In genomic region chr6:90469906-90470305, GRCh38 we compare ENCODE assay signal across 23 cellular contexts.
DNase-seq lines count a peak whose midpoint lies in the region; ATAC-seq, FAIRE-seq and TF ChIP-seq lines count a peak whose summit lies in the region.
"Had no signal": no experiment of that assay in that cellular context is flagged by ENCODE, and none has a peak within 500 bp of the region (broad histone marks: within the 10 kb centered on the region; RNA-seq: fewer than 3 reads in every experiment).

No MANE protein-coding gene starts in this region.

- no peak for TF ChIP-seq CTCF in DND-41 (IDR thresholded peaks at IDR 0.05; ENCODE audit: borderline replicate concordance, extremely low read depth, low read length, poor library complexity, severe bottlenecking)
- TF ChIP-seq CTCF in H1 (IDR thresholded peaks at IDR 0.05; ENCODE audit: control extremely low read depth in 1 of 3, insufficient read depth in 1 of 3, low read depth in 1 of 3, low read length in 3 of 3) = no peak

- intact Hi-C loops in sciatic nerve (cut with DNase I) = no loop called here

- H2AFZ ChIP-seq in DND-41 (ENCODE audit: low read depth, low read length) (no peak overlapping the region), H1 (ENCODE audit: low read length) (no peak overlapping the region)

- H2AK5ac ChIP-seq in H1 (ENCODE audit: low read depth, low read length) = no peak overlapping the region

- no peak overlapping the region for H3K4me3 ChIP-seq in DND-41 (ENCODE audit: low read depth in 1 of 2, low read length in 2 of 2)
- H3K4me3 ChIP-seq in H1 (ENCODE audit: extremely low read depth in 1 of 4, insufficient read depth in 2 of 4, low read depth in 3 of 4, low read length in 4 of 4) = no peak overlapping the region

- H4K8ac ChIP-seq in H1 (ENCODE audit: extremely low read depth, insufficient read depth, low read length) = no peak overlapping the region

- no peak overlapping the region for H2BK15ac ChIP-seq in H1 (ENCODE audit: low read length)

- H3K27ac ChIP-seq in DND-41 (ENCODE audit: low read length) (peak overlapping the region; percentile 88; the same call in 1 of the 2 replicates), KOPT-K1 (ENCODE audit: low read depth, low read length, poor library complexity, severe bottlenecking) (peak overlapping the region; percentile 85), H1 (ENCODE audit: low read depth, low read length) (no peak overlapping the region)
- H3K27ac ChIP-seq: HL-60 had no signal

- no peak for FAIRE-seq in H1 (lab: Jason Lieb, UNC)
- FAIRE-seq: D721Med had no signal

- no peak overlapping the region for H3K18ac ChIP-seq in H1 (ENCODE audit: extremely low read depth, low read length)

- POLR2A ChIA-PET in H1 (lab: Charles Lee; ENCODE audit: partially characterized antibody) = no interaction called here

- ATAC-seq in DND-41 (ENCODE audit: insufficient read depth, low read depth) (no peak), sciatic nerve (peak; percentile 79), GM18861 (IDR thresholded peaks at IDR 0.05; ENCODE audit: unreplicated experiment) (no peak)
- ATAC-seq: CD8-positive, alpha-beta T cell; Panc1 had no signal

- no peak overlapping the region for H2BK120ac ChIP-seq in H1 (replicated peaks; ENCODE audit: low read depth, low read length)

- 86% methylated on average over 2 of the region's 2 CpGs; no CpG with 5 or more reads in 1 of the 2 experiments for WGBS in H1 (ENCODE audit: extremely low coverage in 1 of 2, insufficient coverage in 1 of 2, insufficient read length in 1 of 2, insufficient replicate concordance in 2 of 2, low coverage in 1 of 2, low lambda C conversion rate in 2 of 2, missing lambda C conversion rate in 1 of 2), 2 experiments

- H3K9me3 ChIP-seq in DND-41 (ENCODE audit: insufficient read depth, low read length, severe bottlenecking) (no peaks in the 10 kb centered on the region), KOPT-K1 (ENCODE audit: insufficient read depth, low read length, poor library complexity, severe bottlenecking) (peaks cover 15% of the 10 kb centered on the region), H1 (ENCODE audit: insufficient read depth in 2 of 2, low read depth in 1 of 2, low read length in 1 of 2) (no peaks in the 10 kb centered on the region)
- H3K9me3 ChIP-seq: BE2C had no signal

- H3K4me1 ChIP-seq in DND-41 (ENCODE audit: insufficient read depth, low read length) (peaks cover 60% of the 10 kb centered on the region), H1 (replicated peaks in 1 of 4; ENCODE audit: control insufficient read depth in 3 of 4, insufficient read depth in 4 of 4, low read length in 3 of 4) (no peaks in the 10 kb centered on the region; a peak in 2 of 7 replicates)
- H3K4me1 ChIP-seq: BE2C had no signal

- H4K20me1 ChIP-seq in DND-41 (ENCODE audit: insufficient read depth, low read length) = no peaks in the 10 kb centered on the region
- no peaks in the 10 kb centered on the region for H4K20me1 ChIP-seq in H1 (replicated peaks in 1 of 2; ENCODE audit: control insufficient read depth in 1 of 2, insufficient read depth in 2 of 2, low read length in 2 of 2)

- H3K23ac ChIP-seq in H1 (ENCODE audit: insufficient read length) = no peak overlapping the region

- no peak for TF ChIP-seq RAD21 in H1 (IDR thresholded peaks at IDR 0.05 in 1 of 2, conservative IDR thresholded peaks at IDR 0.05 in 1 of 2; ENCODE audit: low read depth in 2 of 2, low read length in 2 of 2)

- TF ChIP-seq EP300 in H1 (IDR thresholded peaks at IDR 0.05; ENCODE audit: borderline replicate concordance in 1 of 2, low read depth in 2 of 2, low read length in 2 of 2) = no peak

- H3K23me2 ChIP-seq in H1 (ENCODE audit: low read depth, low read length) = no peaks in the 10 kb centered on the region

- H3K4ac ChIP-seq in H1 (replicated peaks; ENCODE audit: insufficient read length, low read depth, low read length) = no peak overlapping the region

- H3K14ac ChIP-seq in H1 (ENCODE audit: insufficient read length) = no peak overlapping the region

- no peak overlapping the region for H2BK5ac ChIP-seq in H1 (ENCODE audit: low read depth, low read length)

- CTCF ChIA-PET in H1 (lab: Charles Lee; ENCODE audit: partially characterized antibody) = interaction anchor here (0.6 to 12.4 kb wide), 5 partner anchors 9 to 527 kb away, joined by 3 to 179 read pairs (median 6); no protein-coding TSS in a partner anchor

- no peak overlapping the region for H4K5ac ChIP-seq in H1 (ENCODE audit: insufficient read length, low read depth, low read length)

- H2BK20ac ChIP-seq in H1 (ENCODE audit: low read length) = no peak overlapping the region

- no peak overlapping the region for H3K56ac ChIP-seq in H1 (replicated peaks; ENCODE audit: insufficient read length, low read depth, low read length)

- H3K27me3 ChIP-seq in DND-41 (ENCODE audit: insufficient read depth, low read length, poor library complexity) (no peaks in the 10 kb centered on the region), H1 (replicated peaks in 1 of 4; ENCODE audit: control insufficient read depth in 3 of 4, extremely low read depth in 1 of 4, insufficient read depth in 3 of 4, low read length in 3 of 4) (no peaks in the 10 kb centered on the region)
- H3K27me3 ChIP-seq: BE2C had no signal

- H2BK12ac ChIP-seq in H1 (ENCODE audit: low read depth, low read length) = no peak overlapping the region

- no peaks in the 10 kb centered on the region for H3K79me1 ChIP-seq in H1 (ENCODE audit: low read depth, low read length)

- H3K79me2 ChIP-seq in DND-41 (ENCODE audit: insufficient read depth, low read length) (no peaks in the 10 kb centered on the region), H1 (ENCODE audit: control insufficient read depth in 1 of 2, insufficient read depth in 2 of 2, low read length in 2 of 2) (no peaks in the 10 kb centered on the region)

- no peak overlapping the region for H4K91ac ChIP-seq in H1 (replicated peaks; ENCODE audit: insufficient read length, low read length)

- no peaks in the 10 kb centered on the region for H3K36me3 ChIP-seq in DND-41 (ENCODE audit: insufficient read depth, low read length)
- H3K36me3 ChIP-seq in KOPT-K1 (ENCODE audit: insufficient read depth, low read length) = no peaks in the 10 kb centered on the region
- no peaks in the 10 kb centered on the region for H3K36me3 ChIP-seq in H1 (ENCODE audit: control insufficient read depth in 2 of 4, insufficient read depth in 4 of 4, low read length in 3 of 4)
- H3K36me3 ChIP-seq: BE2C had no signal

- no peak overlapping the region for H3K4me2 ChIP-seq in DND-41 (ENCODE audit: insufficient read depth, low read length)
- H3K4me2 ChIP-seq in H1 (ENCODE audit: insufficient read depth in 1 of 2, low read depth in 2 of 2, low read length in 2 of 2) = no peak overlapping the region

- no peak overlapping the region for H3K9ac ChIP-seq in DND-41 (ENCODE audit: low read depth, low read length)
- no peak overlapping the region for H3K9ac ChIP-seq in H1 (replicated peaks in 1 of 4; ENCODE audit: extremely low read depth in 1 of 4, low read depth in 3 of 4, low read length in 3 of 4)

- no peak for DNase-seq in DND-41
- no peak for DNase-seq in H1 (ENCODE audit: low read depth in 1 of 2, low spot score in 2 of 2)
- DNase-seq in sciatic nerve (ENCODE audit: low spot score) = no peak
- no peak for DNase-seq in 8988T
- no peak for DNase-seq in AG08395 (ENCODE audit: low spot score)
- no peak for DNase-seq in erythroblast (lab: John Stamatoyannopoulos, UW)
- DNase-seq: BE2C; CD8-positive, alpha-beta T cell; DMS79 treated with DMSO at 0.1 percent for 48 hours; GF-D8; GOT3; HFFc6; KG1; MM.1S; NCI-H187 treated with DMSO at 0.1 percent for 48 hours; NCI-H446 treated with DMSO at 0.1 percent for 48 hours; NCI-H748 treated with DMSO at 0.1 percent for 48 hours; SHP77 had no signal

- TF ChIP-seq POLR2A in H1 (IDR thresholded peaks at IDR 0.05; ENCODE audit: control extremely low read depth in 1 of 2, low read depth in 2 of 2, low read length in 2 of 2) (no peak), erythroblast (IDR thresholded peaks at IDR 0.05; ENCODE audit: low read length) (no peak)

TF ChIP-seq in H1, 55 proteins besides CTCF, POLR2A, EP300 and RAD21:
- TF ChIP-seq USF2 (IDR thresholded peaks at IDR 0.05; ENCODE audit: low read length) (no peak), CEBPB (IDR thresholded peaks at IDR 0.05; ENCODE audit: low read depth, low read length) (0 out of 2 replicates have a peak, but pooled peaks have one; percentile 10)
